In genomic region chr16:46730126-46730525, GRCh38 we compare ENCODE assay signal across 16 cellular contexts. TPM values are rescaled to one million over a fixed set of nuclear protein-coding genes. Genes with fewer than 3 reads are reported as not detected.
DNase-seq lines count a peak whose midpoint lies in the region; ATAC-seq and TF ChIP-seq lines count a peak whose summit lies in the region.
"Had no signal": no experiment of that assay in that cellular context is flagged by ENCODE, and none has a peak within 500 bp of the region (broad histone marks: within the 10 kb centered on the region; RNA-seq: fewer than 3 reads in every experiment).

No MANE protein-coding gene starts in this region.

- H3K9me3 ChIP-seq in right atrium auricular region (no peaks in the 10 kb centered on the region), right cardiac atrium (ENCODE audit: control insufficient read depth, low read length) (no peaks in the 10 kb centered on the region), spleen (peaks cover 0 to 12% (median 6%) of the 10 kb centered on the region in 8 donors)
- H3K9me3 ChIP-seq: Caco-2 had no signal

- H3K27ac ChIP-seq in right atrium auricular region: peak overlapping the region; percentile 82
- H3K27ac ChIP-seq in right cardiac atrium (ENCODE audit: low read length): no peak overlapping the region
- H3K27ac ChIP-seq in spleen: no peak overlapping the region
- H3K27ac ChIP-seq: BLaER1 had no signal

- H3K4me3 ChIP-seq in right atrium auricular region: no peak overlapping the region
- no peak overlapping the region for H3K4me3 ChIP-seq in right cardiac atrium (ENCODE audit: low read length)
- H3K4me3 ChIP-seq in spleen: no peak overlapping the region
- H3K4me3 ChIP-seq: BLaER1, HAP-1 had no signal

- ATAC-seq in right cardiac atrium (no peak), GM18505 (IDR thresholded peaks at IDR 0.05; ENCODE audit: unreplicated experiment) (no peak)

- H3K4me1 ChIP-seq in right atrium auricular region (peaks cover 0 to 32% of the 10 kb centered on the region in 2 donors), right cardiac atrium (ENCODE audit: control insufficient read depth, insufficient read depth, low read length) (no peaks in the 10 kb centered on the region), spleen (no peaks in the 10 kb centered on the region)
- H3K4me1 ChIP-seq: Caco-2, HAP-1 had no signal

- intact Hi-C loops in right cardiac atrium (cut with DNase I) (no loop called here), spleen (cut with DNase I; ENCODE audit: low total_unique reads) (no loop called here)

- TF ChIP-seq CTCF in right atrium auricular region (IDR thresholded peaks at IDR 0.05) (no peak), spleen (IDR thresholded peaks at IDR 0.05 in 8 of 11, conservative IDR thresholded peaks at IDR 0.05 in 3 of 11) (no peak)

- WGBS in right cardiac atrium: 85% methylated on average over 8 of the region's 8 CpGs
- WGBS in spleen, 5 donors: 91 to 96% (median 92%) methylated on average over 8 of the region's 8 CpGs

- DNase-seq in activated effector memory CD4-positive, alpha-beta T cell treated with anti-CD3 and anti-CD28 coated beads, Interleukin-2, amount 50 U/mL, for 16 hours: peak; percentile 58
- no peak for DNase-seq in activated effector memory CD4-positive, alpha-beta T cell treated with Interleukin-2 at 50 U/mL for 16 hours
- DNase-seq in right atrium auricular region (ENCODE audit: low spot score) (no peak), right cardiac atrium (no peak), spleen (peak; percentile 69), H4 (ENCODE audit: low spot score) (no peak)
- DNase-seq: 8988T; AML-193; Caco-2; CD8-positive, alpha-beta memory T cell; DND-41; GDM1; GOT3 had no signal

- H3K27me3 ChIP-seq in right atrium auricular region (no peaks in the 10 kb centered on the region), right cardiac atrium (ENCODE audit: control insufficient read depth, insufficient read depth) (no peaks in the 10 kb centered on the region), spleen (replicated peaks in 1 of 7) (no peaks in the 10 kb centered on the region)
- H3K27me3 ChIP-seq: BLaER1 had no signal

- TF ChIP-seq POLR2A in spleen (IDR thresholded peaks at IDR 0.05) (no peak), GM18505 (IDR thresholded peaks at IDR 0.05; ENCODE audit: borderline replicate concordance, extremely low read depth, insufficient read depth, insufficient read length) (no peak)

- H3K36me3 ChIP-seq in right atrium auricular region: peaks cover 70% of the 10 kb centered on the region
- H3K36me3 ChIP-seq in spleen: no peaks in the 10 kb centered on the region
- H3K36me3 ChIP-seq: BLaER1, HAP-1 had no signal

RNA-seq across cellular contexts. Expression of gene MYLK3, which starts 18.0 kb away (rescaled TPM):
- 100 to 1,000 TPM; 275 to 456 TPM for total RNA-seq in right atrium auricular region
- 100 to 1,000 TPM; 285 to 543 (median 321) TPM for total RNA-seq in right cardiac atrium
- 143 TPM for polyA plus RNA-seq in right cardiac atrium
- total RNA-seq in spleen: 1 to 10 TPM in 2 of 7 donors, under 1 TPM in 4, not detected in 1; 0.13 to 2.4 (median 0.37) TPM
- polyA plus RNA-seq in spleen: under 1 TPM; 0.03 to 0.26 (median 0.07) TPM
- total RNA-seq in H4 (2014; rRNA removed; shearing (Covaris generic)): 0.14 TPM in 1 of 2 replicates, not detected in the other
- polyA plus RNA-seq: CD8-positive, alpha-beta memory T cell had no signal

RNA-seq across cellular contexts. Expression of gene ORC6, which starts 40.7 kb away (rescaled TPM):
- total RNA-seq in right atrium auricular region (1 to 10 TPM; 1.8 to 2.6 TPM), right cardiac atrium (1 to 10 TPM; 2.5 to 7.2 (median 4.6) TPM), spleen (10 to 100 TPM in 1 of 7 donors, 1 to 10 TPM in 6; 3.1 to 10.0 (median 5.9) TPM)
- polyA plus RNA-seq in right cardiac atrium (3.1 TPM), spleen (10 to 100 TPM in 1 of 3 donors, 1 to 10 TPM in 2; 8.4 to 11.4 (median 8.4) TPM)
- total RNA-seq in H4 (2014; rRNA removed; shearing (Covaris generic)): 41.1 and 44.2 TPM in 2 replicates

RNA-seq across cellular contexts. Expression of gene VPS35, which starts 41.1 kb away (rescaled TPM):
- total RNA-seq in right atrium auricular region (10 to 100 TPM; 43.3 to 60.5 TPM), right cardiac atrium (10 to 100 TPM; 77.5 to 94.2 (median 84.9) TPM), spleen (100 to 1,000 TPM in 4 of 7 donors, 10 to 100 TPM in 3; 58.3 to 111 (median 105) TPM)
- polyA plus RNA-seq in right cardiac atrium (26.7 TPM), spleen (10 to 100 TPM; 18.1 to 24.9 (median 22.0) TPM)
- total RNA-seq in H4 (2014; rRNA removed; shearing (Covaris generic)): 105 and 111 TPM in 2 replicates

Comparison
In these comparisons a context has a peak if more than half of its experiments do, and no peak if none do; other contexts are left out.
1. DNase-seq: peak in activated effector memory CD4-positive, alpha-beta T cell treated with anti-CD3 and anti-CD28 coated beads, Interleukin-2, amount 50 U/mL, for 16 hours (single experiment) and spleen (single experiment); none in activated effector memory CD4-positive, alpha-beta T cell treated with Interleukin-2 at 50 U/mL for 16 hours (single experiment), right atrium auricular region (single experiment), right cardiac atrium (0 of 3) and H4 (single experiment).
2. H3K27ac ChIP-seq: peak in right atrium auricular region (2 of 2); none in right cardiac atrium (single experiment) and spleen (0 of 8).
3. RNA of gene MYLK3, which starts 18.0 kb away (total RNA-seq): 275 to 456 TPM in right atrium auricular region and 285 to 543 TPM in right cardiac atrium; 0.13 to 2.4 TPM in spleen and 0.14 TPM in H4; every median in the first group is over 10 times any median in the second.